11 cellular contexts compared by ENCODE assay signal in genomic region chr17:63439682-63440081, GRCh38. TPM values are rescaled to one million over a fixed set of nuclear protein-coding genes. Genes with fewer than 3 reads are reported as not detected.
A peak's percentile ranks its signal among the peaks of the same experiment; 100 is the strongest.
DNase-seq lines count a peak whose midpoint lies in the region; ATAC-seq and TF ChIP-seq lines count a peak whose summit lies in the region.
"Had no signal": no experiment of that assay in that cellular context is flagged by ENCODE, and none has a peak within 500 bp of the region (broad histone marks: within the 10 kb centered on the region; RNA-seq: fewer than 3 reads in every experiment).

No MANE protein-coding gene starts in this region.

- peak overlapping the region; percentile 58 for H3K4me2 ChIP-seq in skeletal muscle satellite cell (ENCODE audit: low read length)

- no peak for TF ChIP-seq POLR2A in esophagus squamous epithelium (IDR thresholded peaks at IDR 0.05)

- intact Hi-C loops in esophagus squamous epithelium (cut with DNase I) = no loop called here

- no peaks in the 10 kb centered on the region for H3K9me3 Mint-ChIP-seq in stimulated activated naive B cell treated with anti-CD40 and anti-IgM and Interleukin-4, amounts not matched to agents 10 μg/mL and 1 μg/mL and 100 μg/mL, for 72 hours

- no peak overlapping the region for H3K4me3 Mint-ChIP-seq in stimulated activated naive B cell treated with anti-CD40 and anti-IgM and Interleukin-4, amounts not matched to agents 10 μg/mL and 1 μg/mL and 100 μg/mL, for 72 hours

- H3K27ac ChIP-seq in SJSA1 (peak overlapping the region; percentile 89), esophagus squamous epithelium (peak overlapping the region in 3 of 4 donors; percentile 43 to 63 (median 51)), foreskin keratinocyte (no peak overlapping the region)
- H3K27ac ChIP-seq: cardiac muscle cell, HL-60 had no signal

- peaks cover 26 to 50% of the 10 kb centered on the region in 2 donors for H3K4me1 Mint-ChIP-seq in stimulated activated naive B cell treated with anti-CD40 and anti-IgM and Interleukin-4, amounts not matched to agents 10 μg/mL and 1 μg/mL and 100 μg/mL, for 72 hours

- peak; percentile 60 for DNase-seq in ELR (ENCODE audit: low read depth)
- DNase-seq in SJSA1 (ENCODE audit: low read depth in 1 of 2, low spot score in 2 of 2) = peak in 1 of 2 experiments; percentile 78
- no peak for DNase-seq in esophagus squamous epithelium (lab: John Stamatoyannopoulos, UW)
- DNase-seq in foreskin keratinocyte = no peak
- no peak for DNase-seq in stimulated activated naive B cell treated with anti-CD40 and anti-IgM and Interleukin-4, amounts not matched to agents 10 μg/mL and 1 μg/mL and 100 μg/mL, for 72 hours
- DNase-seq in HPDE6-E6E7 (ENCODE audit: extremely low spot score) = no peak
- DNase-seq: occipital lobe had no signal

- WGBS in esophagus squamous epithelium, 2 donors = 45 to 65% methylated on average over 8 of the region's 8 CpGs

- TF ChIP-seq CTCF in esophagus squamous epithelium (IDR thresholded peaks at IDR 0.05) = no peak
- TF ChIP-seq CTCF in foreskin keratinocyte (conservative IDR thresholded peaks at IDR 0.05) = no peak

- H3K36me3 ChIP-seq in SJSA1 = peaks cover 4% of the 10 kb centered on the region; the same call in 1 of the 2 replicates
- H3K36me3 ChIP-seq in esophagus squamous epithelium = peaks cover 0 to 22% (median 0%) of the 10 kb centered on the region in 3 donors
- no peaks in the 10 kb centered on the region for H3K36me3 ChIP-seq in skeletal muscle satellite cell (ENCODE audit: insufficient read depth, low read length)
- H3K36me3 ChIP-seq: cardiac muscle cell had no signal

- H3K27me3 Mint-ChIP-seq in stimulated activated naive B cell treated with anti-CD40 and anti-IgM and Interleukin-4, amounts not matched to agents 10 μg/mL and 1 μg/mL and 100 μg/mL, for 72 hours = peaks cover 0 to 15% of the 10 kb centered on the region in 2 donors

- H3K4me1 ChIP-seq in SJSA1 (replicated peaks) = peaks cover 21% of the 10 kb centered on the region
- peaks cover 29 to 90% (median 55%) of the 10 kb centered on the region in 3 donors for H3K4me1 ChIP-seq in esophagus squamous epithelium
- peaks cover 28% of the 10 kb centered on the region for H3K4me1 ChIP-seq in skeletal muscle satellite cell (ENCODE audit: control insufficient read depth, insufficient read depth, low read length)
- peaks cover 5% of the 10 kb centered on the region for H3K4me1 ChIP-seq in foreskin keratinocyte

- H3K9me3 ChIP-seq in SJSA1 (replicated peaks) (no peaks in the 10 kb centered on the region), esophagus squamous epithelium (no peaks in the 10 kb centered on the region), skeletal muscle satellite cell (replicated peaks; ENCODE audit: low read length) (no peaks in the 10 kb centered on the region)

- H3K27ac Mint-ChIP-seq in stimulated activated naive B cell treated with anti-CD40 and anti-IgM and Interleukin-4, amounts not matched to agents 10 μg/mL and 1 μg/mL and 100 μg/mL, for 72 hours = no peak overlapping the region

- ATAC-seq in foreskin keratinocyte (no peak), HG03108 (IDR thresholded peaks at IDR 0.05; ENCODE audit: unreplicated experiment) (no peak)
- ATAC-seq in stimulated activated naive B cell treated with anti-CD40 and anti-IgM and Interleukin-4, amounts not matched to agents 10 μg/mL and 1 μg/mL and 100 μg/mL, for 72 hours (replicated peaks) = no peak

- H3K9ac ChIP-seq in skeletal muscle satellite cell (ENCODE audit: low read depth, low read length) = no peak overlapping the region

- peaks cover 7 to 16% of the 10 kb centered on the region in 2 donors for H3K36me3 Mint-ChIP-seq in stimulated activated naive B cell treated with anti-CD40 and anti-IgM and Interleukin-4, amounts not matched to agents 10 μg/mL and 1 μg/mL and 100 μg/mL, for 72 hours

- H3K27me3 ChIP-seq in SJSA1 (replicated peaks) = no peaks in the 10 kb centered on the region
- no peaks in the 10 kb centered on the region for H3K27me3 ChIP-seq in esophagus squamous epithelium
- H3K27me3 ChIP-seq in skeletal muscle satellite cell (ENCODE audit: control insufficient read depth, insufficient read depth, low read length) = no peaks in the 10 kb centered on the region
- H3K27me3 ChIP-seq in foreskin keratinocyte = no peaks in the 10 kb centered on the region
- H3K27me3 ChIP-seq: cardiac muscle cell had no signal

- H3K4me3 ChIP-seq in SJSA1 = peak overlapping the region; percentile 3; the same call in 1 of the 2 replicates
- no peak overlapping the region for H3K4me3 ChIP-seq in esophagus squamous epithelium
- no peak overlapping the region for H3K4me3 ChIP-seq in skeletal muscle satellite cell (ENCODE audit: low read length)
- H3K4me3 ChIP-seq: cardiac muscle cell had no signal

RNA-seq across cellular contexts. Expression of gene CYB561, which starts 6.4 kb away (rescaled TPM):
- 8.6 and 13.4 TPM in 2 replicates for total RNA-seq in SJSA1 (2014; rRNA removed; shearing (Covaris generic))
- total RNA-seq in esophagus squamous epithelium (10 to 100 TPM; 32.4 to 95.6 (median 42.4) TPM), foreskin keratinocyte (20.0 and 23.9 TPM in 2 replicates)
- 38.4 and 40.8 TPM in 2 replicates for total RNA-seq in skeletal muscle satellite cell (2012; rRNA removed)
- polyA plus RNA-seq in foreskin keratinocyte = 18.3 and 19.3 TPM in 2 replicates

RNA-seq across cellular contexts. Expression of gene ACE, which starts 37.2 kb away (rescaled TPM):
- total RNA-seq in SJSA1 (2014; rRNA removed; shearing (Covaris generic)) = 0.13 TPM in 1 of 2 replicates, not detected in the other
- total RNA-seq in esophagus squamous epithelium (1 to 10 TPM; 3.1 to 5.8 (median 4.2) TPM), foreskin keratinocyte (0.14 and 0.17 TPM in 2 replicates)
- total RNA-seq in skeletal muscle satellite cell (2012; rRNA removed) = 17.7 and 19.9 TPM in 2 replicates
- polyA plus RNA-seq in foreskin keratinocyte = 0.04 and 0.11 TPM in 2 replicates
